In genomic region chr12:117491711-117492110, GRCh38 we compare ENCODE assay signal across 23 cellular contexts.
"Had no signal": no experiment of that assay in that cellular context is flagged by ENCODE, and none has a peak within 500 bp of the region (broad histone marks: within the 10 kb centered on the region; RNA-seq: fewer than 3 reads in every experiment).

No MANE protein-coding gene starts in this region.

- H3K36me3 ChIP-seq: colonic mucosa, esophagus squamous epithelium, gastrocnemius medialis, heart right ventricle, left lung, lower lobe of right lung had no signal

- H3K9me3 ChIP-seq: colonic mucosa, esophagus squamous epithelium, gastrocnemius medialis, heart right ventricle, left lung, lower lobe of right lung, mucosa of descending colon had no signal

- H3K27me3 ChIP-seq: colonic mucosa, esophagus squamous epithelium, gastrocnemius medialis, left lung had no signal

- H3K4me1 ChIP-seq: colonic mucosa, esophagus squamous epithelium, left lung had no signal

- H3K4me3 ChIP-seq: colonic mucosa, esophagus squamous epithelium, gastrocnemius medialis, heart right ventricle, left lung, lower lobe of right lung, mucosa of descending colon had no signal

- DNase-seq: colonic mucosa; cortex of kidney; effector CD8-positive, alpha-beta T cell; effector memory CD8-positive, alpha-beta T cell; endodermal cell; erythroblast; esophagus squamous epithelium; foreskin fibroblast; foreskin melanocyte; gastrocnemius medialis; glutamatergic neuron; head of caudate nucleus; heart right ventricle; hippocampal formation; left cardiac atrium; left lung; left ventricle myocardium superior; lower lobe of right lung; mesenchymal stem cell; mucosa of descending colon; naive B cell had no signal

- H3K27ac ChIP-seq: colonic mucosa, epithelial cell of prostate, esophagus squamous epithelium, gastrocnemius medialis, heart right ventricle, left lung, lower lobe of right lung had no signal

- ATAC-seq: effector memory CD8-positive, alpha-beta T cell; esophagus mucosa; gastrocnemius medialis; heart right ventricle; left cardiac atrium; left lung; left ventricle myocardium superior; lower lobe of right lung; mucosa of descending colon had no signal
